24 cellular contexts compared by ENCODE assay signal in the genomic region with DNA sequence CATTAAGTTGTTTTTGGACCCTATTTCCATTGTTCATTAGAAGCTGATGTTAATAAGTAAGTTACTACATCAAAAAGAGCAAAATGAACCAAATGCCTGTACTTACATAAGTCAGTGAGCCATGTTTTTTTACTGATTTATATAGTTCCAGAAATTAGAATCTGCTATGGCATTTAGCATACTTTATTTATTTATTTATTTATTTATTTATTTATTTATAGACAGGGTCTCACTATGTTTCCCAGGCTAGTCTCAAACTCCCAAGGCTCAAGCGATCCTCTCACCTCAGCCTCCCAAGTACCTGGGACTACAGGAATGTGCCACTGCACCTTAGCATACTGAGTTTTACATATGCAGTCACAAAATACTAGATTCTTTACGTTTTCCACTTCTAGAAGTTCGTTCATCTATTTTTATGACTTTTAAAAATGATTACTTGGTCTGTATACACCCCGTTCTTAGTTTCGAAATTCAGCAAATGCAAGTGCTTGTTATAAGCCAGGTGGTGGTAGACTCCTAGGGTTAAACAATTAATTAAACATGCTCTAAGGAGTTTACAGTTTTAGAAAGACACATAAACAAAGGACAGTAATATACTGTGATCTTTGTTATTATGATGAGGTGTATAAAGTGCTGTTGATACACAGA.
DNase-seq lines count a peak whose midpoint lies in the region; ATAC-seq and TF ChIP-seq lines count a peak whose summit lies in the region.
"Had no signal": no experiment of that assay in that cellular context is flagged by ENCODE, and none has a peak within 500 bp of the region (broad histone marks: within the 10 kb centered on the region; RNA-seq: fewer than 3 reads in every experiment).

No MANE protein-coding gene starts in this region.

- H3K27ac Mint-ChIP-seq in GM23338 (peak overlapping the region; percentile 53), WTC11 (peak overlapping the region; percentile 89), endothelial cell (ENCODE audit: unreplicated experiment) (no peak overlapping the region)
- peak overlapping the region in 7 of 10 donors; percentile 0 to 95 (median 76) for H3K27ac Mint-ChIP-seq in naive thymus-derived CD8-positive, alpha-beta T cell
- H3K27ac Mint-ChIP-seq: activated T-helper 17 cell treated with anti-CD3 and anti-CD28 coated beads, Interleukin-2, amount 50 U/mL, for 72 hours had no signal

- no peak overlapping the region for H3K27ac ChIP-seq in BLaER1
- H3K27ac ChIP-seq in GM23338 (ENCODE audit: low read depth), result peak overlapping the region; percentile 98
- H3K27ac ChIP-seq: brain microvascular endothelial cell, PC-9 had no signal

- H3K4me1 ChIP-seq in BLaER1, result peaks cover 11% of the 10 kb centered on the region
- peaks cover 19% of the 10 kb centered on the region for H3K4me1 ChIP-seq in GM23338 (ENCODE audit: insufficient read depth)
- H3K4me1 ChIP-seq: colonic mucosa had no signal

- peaks cover 4% of the 10 kb centered on the region for H3K27me3 Mint-ChIP-seq in GM23338 (ENCODE audit: insufficient read depth, low read depth, poor library complexity)
- H3K27me3 Mint-ChIP-seq in WTC11 (ENCODE audit: low read depth), result no peaks in the 10 kb centered on the region
- H3K27me3 Mint-ChIP-seq in naive thymus-derived CD8-positive, alpha-beta T cell, result no peaks in the 10 kb centered on the region
- no peaks in the 10 kb centered on the region for H3K27me3 Mint-ChIP-seq in endothelial cell (ENCODE audit: unreplicated experiment)
- H3K27me3 Mint-ChIP-seq: activated T-helper 17 cell treated with anti-CD3 and anti-CD28 coated beads, Interleukin-2, amount 50 U/mL, for 72 hours; CD8-positive, alpha-beta memory T cell; naive B cell; progenitor cell of endocrine pancreas; T-cell had no signal

- no peaks in the 10 kb centered on the region for H3K27me3 ChIP-seq in BLaER1
- H3K27me3 ChIP-seq in GM23338 (ENCODE audit: insufficient read depth), result no peaks in the 10 kb centered on the region
- H3K27me3 ChIP-seq: brain microvascular endothelial cell, colonic mucosa had no signal

- POLR2A ChIA-PET in WTC11 (lab: Charles Lee), result no interaction called here
- POLR2A ChIA-PET in naive thymus-derived CD8-positive, alpha-beta T cell (lab: Charles Lee), result interaction anchor here (1.5 kb wide), 1 partner anchor 69 kb away, joined by 3 read pairs; a partner anchor contains a TSS

- H3K9me3 Mint-ChIP-seq in GM23338 (no peaks in the 10 kb centered on the region), WTC11 (no peaks in the 10 kb centered on the region), endothelial cell (ENCODE audit: unreplicated experiment) (no peaks in the 10 kb centered on the region)
- H3K9me3 Mint-ChIP-seq in naive thymus-derived CD8-positive, alpha-beta T cell, result no peaks in the 10 kb centered on the region
- H3K9me3 Mint-ChIP-seq: activated T-helper 17 cell treated with anti-CD3 and anti-CD28 coated beads, Interleukin-2, amount 50 U/mL, for 72 hours; CD8-positive, alpha-beta memory T cell; naive B cell; T-cell had no signal

- CTCF ChIA-PET in WTC11 (lab: Charles Lee), result interaction anchor here (1.8 kb wide), 1 partner anchor 9 kb away, joined by 3 read pairs; no protein-coding TSS in a partner anchor

- H3K4me1 Mint-ChIP-seq in GM23338 (peaks cover 28% of the 10 kb centered on the region), WTC11 (peaks cover 27% of the 10 kb centered on the region), endothelial cell (ENCODE audit: unreplicated experiment) (peaks cover 3% of the 10 kb centered on the region)
- peaks cover 0 to 10% (median 3%) of the 10 kb centered on the region in 4 donors for H3K4me1 Mint-ChIP-seq in naive thymus-derived CD8-positive, alpha-beta T cell
- H3K4me1 Mint-ChIP-seq: activated T-helper 17 cell treated with anti-CD3 and anti-CD28 coated beads, Interleukin-2, amount 50 U/mL, for 72 hours had no signal

- no peaks in the 10 kb centered on the region for H3K9me3 ChIP-seq in BLaER1
- H3K9me3 ChIP-seq: colonic mucosa, HAP-1 had no signal

- H3K9me2 ChIP-seq in GM23338 (ENCODE audit: insufficient read depth), result no peaks in the 10 kb centered on the region

- H3K4me3 Mint-ChIP-seq in GM23338, result peak overlapping the region; percentile 49
- peak overlapping the region; percentile 71 for H3K4me3 Mint-ChIP-seq in WTC11
- no peak overlapping the region for H3K4me3 Mint-ChIP-seq in naive thymus-derived CD8-positive, alpha-beta T cell
- H3K4me3 Mint-ChIP-seq in endothelial cell (ENCODE audit: unreplicated experiment), result no peak overlapping the region
- H3K4me3 Mint-ChIP-seq: activated T-helper 17 cell treated with anti-CD3 and anti-CD28 coated beads, Interleukin-2, amount 50 U/mL, for 72 hours had no signal

- H3K36me3 Mint-ChIP-seq in GM23338 (ENCODE audit: low read depth), result peaks cover 2% of the 10 kb centered on the region; the same call in 2 of the 3 replicates
- H3K36me3 Mint-ChIP-seq in WTC11, result peaks cover 3% of the 10 kb centered on the region; the same call in 1 of the 2 replicates
- H3K36me3 Mint-ChIP-seq in naive thymus-derived CD8-positive, alpha-beta T cell, result peaks cover 0 to 22% (median 12%) of the 10 kb centered on the region in 3 donors
- H3K36me3 Mint-ChIP-seq in endothelial cell (ENCODE audit: low read depth, unreplicated experiment), result peaks cover 4% of the 10 kb centered on the region

- no peak overlapping the region for H3K9ac ChIP-seq in BLaER1

- H4K20me1 ChIP-seq in BLaER1 (no peaks in the 10 kb centered on the region), GM23338 (replicated peaks; ENCODE audit: insufficient read depth) (no peaks in the 10 kb centered on the region)

- H3K79me2 ChIP-seq in GM23338 (replicated peaks; ENCODE audit: insufficient read depth), result no peaks in the 10 kb centered on the region

- DNase-seq in GM23338 (ENCODE audit: low spot score), result peak; percentile 24
- no peak for DNase-seq in WTC11 (ENCODE audit: low spot score)
- DNase-seq in naive thymus-derived CD8-positive, alpha-beta T cell, result no peak
- DNase-seq in NCI-H128 (lab: John Stamatoyannopoulos, UW; ENCODE audit: unreplicated experiment), result no peak
- no peak for DNase-seq in endothelial cell (ENCODE audit: low spot score)
- DNase-seq: activated CD4-positive, alpha-beta T cell treated with anti-CD3 and anti-CD28 coated beads for 4 hours; brain microvascular endothelial cell; CD8-positive, alpha-beta memory T cell; colonic mucosa; DMS153; Karpas-422; left cardiac atrium; mesenchymal stem cell; naive B cell; NCI-H1694 treated with DMSO at 0.1 percent for 48 hours; NCI-H774; PC-9; SHP77 treated with DMSO at 0.1 percent for 48 hours; T-cell had no signal

- TF ChIP-seq CTCF in GM23338 (conservative IDR thresholded peaks at IDR 0.05; ENCODE audit: low read depth in 2 of 2), result no peak
- no peak for TF ChIP-seq CTCF in WTC11 (IDR thresholded peaks at IDR 0.05)
- no peak for TF ChIP-seq CTCF in endothelial cell (IDR thresholded peaks at IDR 0.05; ENCODE audit: unreplicated experiment)

- no peak overlapping the region for H3K4me3 ChIP-seq in BLaER1
- H3K4me3 ChIP-seq in GM23338, result peak overlapping the region; percentile 52
- H3K4me3 ChIP-seq: colonic mucosa, HAP-1, PC-9 had no signal

- no peak overlapping the region for H2AFZ ChIP-seq in GM23338
- H2AFZ ChIP-seq: PC-9 had no signal

- H3K36me3 ChIP-seq in BLaER1, result peaks cover 18% of the 10 kb centered on the region
- H3K36me3 ChIP-seq in GM23338 (ENCODE audit: insufficient read depth), result no peaks in the 10 kb centered on the region

- H3K4me2 ChIP-seq in BLaER1 (peak overlapping the region; percentile 58), GM23338 (peak overlapping the region; percentile 81)
- H3K4me2 ChIP-seq: PC-9 had no signal

- H3F3A ChIP-seq in GM23338 (replicated peaks; ENCODE audit: low read depth), result peaks cover 4% of the 10 kb centered on the region; the same call in 1 of the 2 replicates

- ATAC-seq in GM23338 (peak; percentile 22; the same call in 1 of the 3 replicates), WTC11 (peak; percentile 16; the same call in 1 of the 2 replicates), HG03108 (IDR thresholded peaks at IDR 0.05; ENCODE audit: unreplicated experiment) (no peak)
- no peak for ATAC-seq in naive thymus-derived CD8-positive, alpha-beta T cell
- ATAC-seq: activated T-helper 17 cell treated with anti-CD3 and anti-CD28 coated beads, Interleukin-2, amount 50 U/mL, for 72 hours; left cardiac atrium; T-cell had no signal

TF ChIP-seq in GM23338, 12 proteins besides CTCF, POLR2A, EP300 and RAD21 (continues in another document):
- TF ChIP-seq EZH2phosphoT487 (IDR thresholded peaks at IDR 0.05; ENCODE audit: unreplicated experiment) (no peak), POLR2AphosphoS5 (IDR thresholded peaks at IDR 0.05; ENCODE audit: low read depth) (no peak), ZNF114 (CRISPR knock-in tag; IDR thresholded peaks at IDR 0.05) (no peak), NANOG (IDR thresholded peaks at IDR 0.05; ENCODE audit: borderline replicate concordance) (no peak)

TF ChIP-seq in WTC11, 78 proteins besides CTCF, POLR2A, EP300 and RAD21 (continues in another document):
- TF ChIP-seq RORB (CRISPR knock-in tag; IDR thresholded peaks at IDR 0.05) (no peak), FOXP1 (CRISPR knock-in tag; IDR thresholded peaks at IDR 0.05; ENCODE audit: borderline replicate concordance) (no peak)
- TF ChIP-seq, protein P1, sequence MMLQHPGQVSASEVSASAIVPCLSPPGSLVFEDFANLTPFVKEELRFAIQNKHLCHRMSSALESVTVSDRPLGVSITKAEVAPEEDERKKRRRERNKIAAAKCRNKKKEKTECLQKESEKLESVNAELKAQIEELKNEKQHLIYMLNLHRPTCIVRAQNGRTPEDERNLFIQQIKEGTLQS (CRISPR knock-in tag; conservative IDR thresholded peaks at IDR 0.05), result no peak
- TF ChIP-seq, protein P2, sequence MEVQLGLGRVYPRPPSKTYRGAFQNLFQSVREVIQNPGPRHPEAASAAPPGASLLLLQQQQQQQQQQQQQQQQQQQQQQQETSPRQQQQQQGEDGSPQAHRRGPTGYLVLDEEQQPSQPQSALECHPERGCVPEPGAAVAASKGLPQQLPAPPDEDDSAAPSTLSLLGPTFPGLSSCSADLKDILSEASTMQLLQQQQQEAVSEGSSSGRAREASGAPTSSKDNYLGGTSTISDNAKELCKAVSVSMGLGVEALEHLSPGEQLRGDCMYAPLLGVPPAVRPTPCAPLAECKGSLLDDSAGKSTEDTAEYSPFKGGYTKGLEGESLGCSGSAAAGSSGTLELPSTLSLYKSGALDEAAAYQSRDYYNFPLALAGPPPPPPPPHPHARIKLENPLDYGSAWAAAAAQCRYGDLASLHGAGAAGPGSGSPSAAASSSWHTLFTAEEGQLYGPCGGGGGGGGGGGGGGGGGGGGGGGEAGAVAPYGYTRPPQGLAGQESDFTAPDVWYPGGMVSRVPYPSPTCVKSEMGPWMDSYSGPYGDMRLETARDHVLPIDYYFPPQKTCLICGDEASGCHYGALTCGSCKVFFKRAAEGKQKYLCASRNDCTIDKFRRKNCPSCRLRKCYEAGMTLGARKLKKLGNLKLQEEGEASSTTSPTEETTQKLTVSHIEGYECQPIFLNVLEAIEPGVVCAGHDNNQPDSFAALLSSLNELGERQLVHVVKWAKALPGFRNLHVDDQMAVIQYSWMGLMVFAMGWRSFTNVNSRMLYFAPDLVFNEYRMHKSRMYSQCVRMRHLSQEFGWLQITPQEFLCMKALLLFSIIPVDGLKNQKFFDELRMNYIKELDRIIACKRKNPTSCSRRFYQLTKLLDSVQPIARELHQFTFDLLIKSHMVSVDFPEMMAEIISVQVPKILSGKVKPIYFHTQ (CRISPR knock-in tag; IDR thresholded peaks at IDR 0.05), result no peak

Comparison
In these comparisons a context has a peak if more than half of its experiments do, and no peak if none do; other contexts are left out.
1. ATAC-seq: peak in GM23338 (single experiment) and WTC11 (single experiment); none in naive thymus-derived CD8-positive, alpha-beta T cell (0 of 2) and HG03108 (single experiment).
2. H3K4me3 Mint-ChIP-seq: peak in GM23338 (single experiment) and WTC11 (single experiment); none in naive thymus-derived CD8-positive, alpha-beta T cell (0 of 10) and endothelial cell (single experiment).